In the genomic region with DNA sequence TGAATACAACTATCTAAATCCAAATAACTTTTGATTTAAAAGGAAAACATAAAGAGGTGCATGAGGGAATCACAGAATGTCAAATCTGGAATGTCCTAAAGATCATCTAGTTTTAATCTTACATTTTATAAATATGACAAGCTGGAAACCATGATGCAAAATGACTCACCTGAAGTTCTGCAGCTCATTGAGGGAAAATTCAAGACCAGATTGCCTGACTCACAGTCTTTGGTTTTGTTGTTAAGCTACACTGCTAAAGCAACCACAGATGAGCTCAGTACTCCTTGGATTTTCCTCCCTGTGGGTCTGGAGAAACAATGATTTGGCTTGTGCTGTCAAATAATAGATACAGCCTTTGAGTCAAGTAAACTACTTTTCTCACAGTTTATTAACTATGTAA, we compare ENCODE assay signal across 16 cellular contexts. TPM values are rescaled to one million over a fixed set of nuclear protein-coding genes. Genes with fewer than 3 reads are reported as not detected.
DNase-seq lines count a peak whose midpoint lies in the region; ATAC-seq and TF ChIP-seq lines count a peak whose summit lies in the region.
"Had no signal": no experiment of that assay in that cellular context is flagged by ENCODE, and none has a peak within 500 bp of the region (broad histone marks: within the 10 kb centered on the region; RNA-seq: fewer than 3 reads in every experiment).

No MANE protein-coding gene starts in this region.

- no peaks in the 10 kb centered on the region for H3K36me3 ChIP-seq in kidney epithelial cell (ENCODE audit: control insufficient read depth, insufficient read depth, low read length)
- H3K36me3 ChIP-seq: BLaER1 treated with 17β-estradiol and CSF1 and Interleukin-3, amounts not matched to agents 10 nM and 100 nM; Peyer's patch had no signal

- no peaks in the 10 kb centered on the region for H3K27me3 ChIP-seq in kidney epithelial cell (ENCODE audit: control insufficient read depth, insufficient read depth, low read length)
- H3K27me3 ChIP-seq: BLaER1 treated with 17β-estradiol and CSF1 and Interleukin-3, amounts not matched to agents 10 nM and 100 nM; Peyer's patch had no signal

- DNase-seq in AG10803 (ENCODE audit: low read depth) (peak; percentile 71), NCI-H226 (peak; percentile 96), cardiac fibroblast (ENCODE audit: low read depth in 2 of 2) (peak; percentile 61 to 96), kidney epithelial cell (ENCODE audit: low read depth) (peak; percentile 91), NCI-H2081 (lab: John Stamatoyannopoulos, UW) (no peak), T-helper 2 cell (no peak)
- DNase-seq: midbrain, NCI-H1048, Peyer's patch, posterior cingulate gyrus had no signal

- H3K4me3 ChIP-seq in AG10803 (ENCODE audit: low read length) (no peak overlapping the region), cardiac fibroblast (replicated peaks in 1 of 2; ENCODE audit: low read depth in 2 of 2, low read length in 2 of 2) (no peak overlapping the region), kidney epithelial cell (ENCODE audit: low read depth, low read length) (no peak overlapping the region)
- H3K4me3 ChIP-seq: BLaER1 treated with 17β-estradiol and CSF1 and Interleukin-3, amounts not matched to agents 10 nM and 100 nM; coronary artery; Peyer's patch had no signal

- TF ChIP-seq CTCF in AG10803 (conservative IDR thresholded peaks at IDR 0.05; ENCODE audit: low read length) (no peak), cardiac fibroblast (IDR thresholded peaks at IDR 0.05; ENCODE audit: low read depth, low read length) (no peak), kidney epithelial cell (IDR thresholded peaks at IDR 0.05; ENCODE audit: insufficient read depth, low read length, poor library complexity, severe bottlenecking) (no peak)

- ATAC-seq in GM21381 (IDR thresholded peaks at IDR 0.05; ENCODE audit: unreplicated experiment), result no peak
- ATAC-seq in GM21737 (IDR thresholded peaks at IDR 0.05; ENCODE audit: unreplicated experiment), result no peak

RNA-seq across cellular contexts. Expression of gene EDIL3, which starts 19.1 kb away (rescaled TPM):
- 41.7 and 42.0 TPM in 2 replicates for total RNA-seq in kidney epithelial cell
- total RNA-seq: activated CD8-positive, alpha-beta memory T cell treated with anti-CD3 and anti-CD28 coated beads for 36 hours; HT-29 had no signal

Comparison
In these comparisons a context has a peak if more than half of its experiments do, and no peak if none do; other contexts are left out.
1. DNase-seq: peak in AG10803 (single experiment), NCI-H226 (single experiment), cardiac fibroblast (2 of 2) and kidney epithelial cell (single experiment); none in NCI-H2081 (0 of 2) and T-helper 2 cell (0 of 5).